In the genomic region with DNA sequence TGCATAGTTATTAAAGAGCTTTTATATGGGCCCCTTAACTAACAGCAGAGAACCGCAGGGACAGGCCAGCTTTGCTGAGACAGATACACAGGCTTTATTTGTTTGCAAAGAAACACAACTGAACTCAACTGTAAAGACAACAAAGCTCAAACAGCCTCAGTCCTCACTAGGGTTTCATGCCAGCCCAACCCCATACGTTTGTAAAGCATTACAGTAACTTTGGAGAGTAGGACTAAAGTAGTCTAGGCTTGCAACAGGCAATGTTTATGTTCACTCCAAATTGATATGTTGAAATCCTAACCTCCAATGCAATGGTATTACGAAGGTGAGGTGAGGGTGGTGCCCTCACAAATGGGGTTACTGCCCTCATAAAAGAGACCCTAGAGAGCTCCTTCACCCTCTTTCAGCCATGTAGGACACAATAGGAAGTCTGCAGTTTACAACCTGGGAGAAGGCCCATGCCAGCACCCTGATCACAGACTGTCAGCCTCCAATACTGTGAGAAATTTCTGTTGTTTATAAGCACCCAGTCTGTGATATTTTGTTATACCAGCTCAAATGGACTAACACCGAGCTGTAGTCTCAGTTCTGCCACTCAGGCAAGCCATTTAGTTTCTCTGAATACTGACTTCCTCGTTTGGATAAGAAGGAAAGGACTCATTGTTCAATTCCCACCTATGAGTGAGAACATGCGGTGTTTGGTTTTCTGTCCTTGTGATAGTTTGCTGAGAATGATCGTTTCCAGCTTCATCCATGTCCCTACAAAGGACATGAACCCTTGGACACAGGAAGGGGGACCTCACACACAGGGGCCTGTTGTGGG, we compare ENCODE assay signal across 22 cellular contexts. TPM values are rescaled to one million over a fixed set of nuclear protein-coding genes. Genes with fewer than 3 reads are reported as not detected.
DNase-seq lines count a peak whose midpoint lies in the region; ATAC-seq and TF ChIP-seq lines count a peak whose summit lies in the region.
"Had no signal": no experiment of that assay in that cellular context is flagged by ENCODE, and none has a peak within 500 bp of the region (broad histone marks: within the 10 kb centered on the region; RNA-seq: fewer than 3 reads in every experiment).

No MANE protein-coding gene starts in this region.

- H3K9me3 Mint-ChIP-seq in effector memory CD8-positive, alpha-beta T cell: peaks cover 0 to 2% of the 10 kb centered on the region in 2 donors
- H3K9me3 Mint-ChIP-seq: activated CD4-positive, alpha-beta T cell treated with anti-CD3 and anti-CD28 coated beads, Interleukin-2, amount 10 ng/mL, durations not matched to agents 7 days and 5 days; activated T-helper 17 cell treated with anti-CD3 and anti-CD28 coated beads, Interleukin-2, amount 50 U/mL, for 72 hours; GM23338 had no signal

- no peak for TF ChIP-seq POLR2A in stomach (IDR thresholded peaks at IDR 0.05)

- H3K36me3 ChIP-seq in SK-N-MC (ENCODE audit: insufficient read depth, low read length) (no peaks in the 10 kb centered on the region), stomach (no peaks in the 10 kb centered on the region), lower lobe of right lung (no peaks in the 10 kb centered on the region)
- H3K36me3 ChIP-seq: brain microvascular endothelial cell, thoracic aorta had no signal

- TF ChIP-seq CTCF in stomach (IDR thresholded peaks at IDR 0.05) (no peak), lower lobe of right lung (IDR thresholded peaks at IDR 0.05) (no peak)

- peak; percentile 19 for DNase-seq in HuH-7 (ENCODE audit: low spot score)
- DNase-seq in SK-N-MC (ENCODE audit: low read depth, low spot score): no peak
- peak; percentile 87 for DNase-seq in foreskin melanocyte
- DNase-seq in stomach: no peak
- no peak for DNase-seq in lower lobe of right lung
- no peak for DNase-seq in effector memory CD8-positive, alpha-beta T cell
- DNase-seq in NCI-H187 (lab: John Stamatoyannopoulos, UW): no peak
- DNase-seq: activated CD4-positive, alpha-beta T cell treated with anti-CD3 and anti-CD28 coated beads, Interleukin-2, amount 10 ng/mL, durations not matched to agents 7 days and 5 days; activated naive CD8-positive, alpha-beta T cell treated with anti-CD3 and anti-CD28 coated beads, Interleukin-2, amount 10 ng/mL, durations not matched to agents 7 days and 5 days; brain microvascular endothelial cell; DND-41; IMR-90; islet precursor cell; mesenchymal stem cell; MM.1S; NCI-H187 treated with DMSO at 0.1 percent for 48 hours; nephron progenitor cell; posterior cingulate gyrus; Right ventricle myocardium superior had no signal

- H3K27ac Mint-ChIP-seq in effector memory CD8-positive, alpha-beta T cell: no peak overlapping the region
- H3K27ac Mint-ChIP-seq: activated CD4-positive, alpha-beta T cell treated with anti-CD3 and anti-CD28 coated beads, Interleukin-2, amount 10 ng/mL, durations not matched to agents 7 days and 5 days; activated naive CD8-positive, alpha-beta T cell treated with anti-CD3 and anti-CD28 coated beads, Interleukin-2, amount 10 ng/mL, durations not matched to agents 7 days and 5 days; activated T-helper 17 cell treated with anti-CD3 and anti-CD28 coated beads, Interleukin-2, amount 50 U/mL, for 72 hours; nephron progenitor cell had no signal

- H3K27me3 Mint-ChIP-seq in effector memory CD8-positive, alpha-beta T cell: peaks cover 0 to 2% of the 10 kb centered on the region in 2 donors
- H3K27me3 Mint-ChIP-seq: activated CD4-positive, alpha-beta T cell treated with anti-CD3 and anti-CD28 coated beads, Interleukin-2, amount 10 ng/mL, durations not matched to agents 7 days and 5 days; activated naive CD8-positive, alpha-beta T cell treated with anti-CD3 and anti-CD28 coated beads, Interleukin-2, amount 10 ng/mL, durations not matched to agents 7 days and 5 days had no signal

- WGBS in stomach, 5 donors: 40 to 58% (median 48%) methylated on average over 7 of the region's 7 CpGs

- no peaks in the 10 kb centered on the region for H3K36me3 Mint-ChIP-seq in effector memory CD8-positive, alpha-beta T cell (ENCODE audit: insufficient read depth)
- H3K36me3 Mint-ChIP-seq: activated naive CD8-positive, alpha-beta T cell treated with anti-CD3 and anti-CD28 coated beads, Interleukin-2, amount 10 ng/mL, durations not matched to agents 7 days and 5 days had no signal

- H3K27me3 ChIP-seq in stomach (no peaks in the 10 kb centered on the region), lower lobe of right lung (ENCODE audit: low read depth) (no peaks in the 10 kb centered on the region)
- H3K27me3 ChIP-seq: brain microvascular endothelial cell had no signal

- no peak for ATAC-seq in lower lobe of right lung
- ATAC-seq in effector memory CD8-positive, alpha-beta T cell (replicated peaks): no peak
- ATAC-seq: activated T-helper 17 cell treated with anti-CD3 and anti-CD28 coated beads, Interleukin-2, amount 50 U/mL, for 72 hours had no signal

- H3K4me3 Mint-ChIP-seq in effector memory CD8-positive, alpha-beta T cell: no peak overlapping the region
- H3K4me3 Mint-ChIP-seq: activated CD4-positive, alpha-beta T cell treated with anti-CD3 and anti-CD28 coated beads, Interleukin-2, amount 10 ng/mL, durations not matched to agents 7 days and 5 days; activated naive CD8-positive, alpha-beta T cell treated with anti-CD3 and anti-CD28 coated beads, Interleukin-2, amount 10 ng/mL, durations not matched to agents 7 days and 5 days; activated T-helper 17 cell treated with anti-CD3 and anti-CD28 coated beads, Interleukin-2, amount 50 U/mL, for 72 hours; GM23338; nephron progenitor cell had no signal

- intact Hi-C loops in stomach (cut with DNase I; ENCODE audit: low total_unique reads): no loop called here
- intact Hi-C loops in lower lobe of right lung (cut with DNase I): no loop called here

- H3K9me3 ChIP-seq in SK-N-MC (ENCODE audit: low read depth, low read length): no peaks in the 10 kb centered on the region
- no peaks in the 10 kb centered on the region for H3K9me3 ChIP-seq in stomach
- no peaks in the 10 kb centered on the region for H3K9me3 ChIP-seq in lower lobe of right lung
- H3K9me3 ChIP-seq: thoracic aorta had no signal

- no peak overlapping the region for H3K4me3 ChIP-seq in SK-N-MC
- no peak overlapping the region for H3K4me3 ChIP-seq in stomach
- no peak overlapping the region for H3K4me3 ChIP-seq in lower lobe of right lung
- H3K4me3 ChIP-seq: GM23338, thoracic aorta had no signal

- H3K4me1 Mint-ChIP-seq in effector memory CD8-positive, alpha-beta T cell (ENCODE audit: low read depth in 2 of 2): no peaks in the 10 kb centered on the region
- H3K4me1 Mint-ChIP-seq: activated CD4-positive, alpha-beta T cell treated with anti-CD3 and anti-CD28 coated beads, Interleukin-2, amount 10 ng/mL, durations not matched to agents 7 days and 5 days; activated naive CD8-positive, alpha-beta T cell treated with anti-CD3 and anti-CD28 coated beads, Interleukin-2, amount 10 ng/mL, durations not matched to agents 7 days and 5 days; activated T-helper 17 cell treated with anti-CD3 and anti-CD28 coated beads, Interleukin-2, amount 50 U/mL, for 72 hours had no signal

- H3K27ac ChIP-seq in SK-N-MC (0 out of 2 replicates have a peak overlapping the region, but pooled peaks have one; percentile 28), stomach (peak overlapping the region in 4 of 5 donors; percentile 9 to 66 (median 52)), lower lobe of right lung (no peak overlapping the region)
- H3K27ac ChIP-seq: brain microvascular endothelial cell, thoracic aorta had no signal

- no peak for TF ChIP-seq EP300 in stomach (IDR thresholded peaks at IDR 0.05)

- no peak overlapping the region for H3K9ac ChIP-seq in SK-N-MC (ENCODE audit: insufficient read length)

- H3K4me1 ChIP-seq in stomach (peaks cover 6 to 22% (median 8%) of the 10 kb centered on the region in 4 donors), lower lobe of right lung (no peaks in the 10 kb centered on the region)

RNA-seq across cellular contexts. Expression of gene PPM1H, which starts 35.2 kb away (rescaled TPM):
- total RNA-seq in stomach: 10 to 100 TPM in 2 of 5 donors, 1 to 10 TPM in 2, under 1 TPM in 1; 0.29 to 12.5 (median 4.1) TPM
- polyA plus RNA-seq in stomach: 1 to 10 TPM; 2.8 to 4.6 (median 3.4) TPM
- total RNA-seq in lower lobe of right lung: 6.8 TPM
- total RNA-seq: activated CD4-positive, alpha-beta T cell treated with anti-CD3 and anti-CD28 coated beads, Interleukin-2, amount 10 ng/mL, durations not matched to agents 7 days and 5 days; activated T-helper 17 cell treated with anti-CD3 and anti-CD28 coated beads, Interleukin-2, amount 50 U/mL, for 72 hours had no signal

Comparison
In these comparisons a context has a peak if more than half of its experiments do, and no peak if none do; other contexts are left out.
1. DNase-seq: peak in HuH-7 (single experiment) and foreskin melanocyte (single experiment); none in SK-N-MC (single experiment), stomach (single experiment), lower lobe of right lung (single experiment), effector memory CD8-positive, alpha-beta T cell (0 of 3) and NCI-H187 (0 of 2).